1 cellular context compared by ENCODE assay signal in the genomic region with DNA sequence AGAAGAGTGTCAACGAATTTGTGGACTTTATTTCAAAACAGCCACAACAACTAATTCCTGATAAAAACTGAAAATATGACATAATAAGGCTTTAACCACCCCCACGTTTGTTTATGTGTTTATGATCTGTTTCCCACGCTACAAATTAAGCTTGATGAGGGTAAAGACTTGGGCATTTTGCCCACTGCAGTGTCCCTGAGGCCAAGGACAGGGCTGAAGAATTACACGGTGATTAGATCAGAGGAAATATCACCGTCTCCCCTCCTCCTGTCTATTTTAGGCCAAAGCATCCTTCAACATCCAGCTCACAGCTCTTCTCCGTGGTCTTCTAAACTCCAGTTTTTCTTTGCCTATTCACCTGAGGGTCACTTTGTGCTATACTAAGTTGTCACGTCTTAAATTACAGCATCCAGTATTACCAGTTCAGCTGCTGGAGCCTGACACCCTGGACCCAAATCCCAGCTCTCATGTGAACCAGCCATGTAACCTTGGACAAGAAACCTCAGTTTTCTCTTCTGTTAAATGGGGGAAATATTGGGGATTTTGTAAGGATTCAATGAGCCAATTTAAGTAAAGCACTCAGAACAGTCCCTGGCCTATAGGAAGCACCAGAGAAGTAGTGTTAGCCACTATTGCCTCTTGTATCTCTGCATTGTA.
TF ChIP-seq lines count a peak whose summit lies in the region.

No MANE protein-coding gene starts in this region.

TF ChIP-seq in WTC11, 78 proteins besides CTCF, POLR2A, EP300 and RAD21 (continued from another document):
- TF ChIP-seq, protein P1, sequence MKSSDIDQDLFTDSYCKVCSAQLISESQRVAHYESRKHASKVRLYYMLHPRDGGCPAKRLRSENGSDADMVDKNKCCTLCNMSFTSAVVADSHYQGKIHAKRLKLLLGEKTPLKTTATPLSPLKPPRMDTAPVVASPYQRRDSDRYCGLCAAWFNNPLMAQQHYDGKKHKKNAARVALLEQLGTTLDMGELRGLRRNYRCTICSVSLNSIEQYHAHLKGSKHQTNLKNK (CRISPR knock-in tag; IDR thresholded peaks at IDR 0.05): no peak
- TF ChIP-seq ZNF138 (CRISPR knock-in tag; conservative IDR thresholded peaks at IDR 0.05) (no peak), SP1 (CRISPR knock-in tag; conservative IDR thresholded peaks at IDR 0.05) (no peak), CREB1 (CRISPR knock-in tag; IDR thresholded peaks at IDR 0.05) (no peak)
- TF ChIP-seq, protein P2, sequence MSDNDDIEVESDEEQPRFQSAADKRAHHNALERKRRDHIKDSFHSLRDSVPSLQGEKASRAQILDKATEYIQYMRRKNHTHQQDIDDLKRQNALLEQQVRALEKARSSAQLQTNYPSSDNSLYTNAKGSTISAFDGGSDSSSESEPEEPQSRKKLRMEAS (CRISPR knock-in tag; IDR thresholded peaks at IDR 0.05): no peak
